In genomic region chr18:52499646-52500045, GRCh38 we compare ENCODE assay signal across 17 cellular contexts.
DNase-seq lines count a peak whose midpoint lies in the region; ATAC-seq, FAIRE-seq and TF ChIP-seq lines count a peak whose summit lies in the region.
"Had no signal": no experiment of that assay in that cellular context is flagged by ENCODE, and none has a peak within 500 bp of the region (broad histone marks: within the 10 kb centered on the region; RNA-seq: fewer than 3 reads in every experiment).

No MANE protein-coding gene starts in this region.

- TF ChIP-seq CTCF in PC-3 (conservative IDR thresholded peaks at IDR 0.05; ENCODE audit: low read depth, low read length) (no peak), heart right ventricle (IDR thresholded peaks at IDR 0.05) (no peak)

- H3K9ac ChIP-seq in PC-3 (ENCODE audit: low read length) = no peak overlapping the region
- H3K9ac ChIP-seq: neural progenitor cell had no signal

- H3K36me3 ChIP-seq in PC-3 (ENCODE audit: low read depth, low read length) (no peaks in the 10 kb centered on the region), heart right ventricle (no peaks in the 10 kb centered on the region)
- H3K36me3 ChIP-seq: adrenal gland, neural progenitor cell, stomach had no signal

- DNase-seq in DMS 273 (lab: John Stamatoyannopoulos, UW; ENCODE audit: unreplicated experiment) (peak; percentile 74), NCI-H2029 treated with DMSO at 0.1 percent for 48 hours (lab: John Stamatoyannopoulos, UW) (peak; percentile 51), PC-3 (peak; percentile 66), pons (ENCODE audit: low spot score) (peak; percentile 10), NCI-H1436 (lab: John Stamatoyannopoulos, UW) (no peak), GM12891 (ENCODE audit: insufficient read length, low spot score) (no peak), heart right ventricle (no peak), NOMO-1 treated with dmso at 0.1 percent for 144 hours (lab: John Stamatoyannopoulos, UW; ENCODE audit: unreplicated experiment) (no peak)
- DNase-seq: activated CD4-positive, alpha-beta T cell treated with anti-CD3 and anti-CD28 coated beads for 36 hours; activated T-cell treated with anti-CD3 and anti-CD28 coated beads, Interleukin-2, amount 50 U/mL, for 4 hours; adrenal gland; erythroblast; GDM1; H7; stomach had no signal

- H3K4me3 ChIP-seq in PC-3 (ENCODE audit: low read length) (no peak overlapping the region), heart right ventricle (no peak overlapping the region)
- H3K4me3 ChIP-seq: adrenal gland, neural progenitor cell, skin epidermis, stomach had no signal

- ATAC-seq in PC-3 = peak; percentile 24; the same call in 1 of the 2 replicates
- no peak for ATAC-seq in heart right ventricle
- ATAC-seq: activated CD4-positive, alpha-beta T cell treated with anti-CD3 and anti-CD28 coated beads for 36 hours; activated T-cell treated with anti-CD3 and anti-CD28 coated beads, Interleukin-2, amount 50 U/mL, for 4 hours had no signal

- FAIRE-seq in GM12891 (lab: Jason Lieb, UNC) = no peak

- no peaks in the 10 kb centered on the region for H3K79me2 ChIP-seq in PC-3 (ENCODE audit: low read length)

- no peak overlapping the region for H2AFZ ChIP-seq in PC-3 (ENCODE audit: low read length)

- no peak for TF ChIP-seq POLR2A in GM12891 (IDR thresholded peaks at IDR 0.05; ENCODE audit: low read depth, low read length)

- no TSS peak for BruUV-seq in PC-3 (replicated peaks; lab: Mats Ljungman, UMichigan)

- H3K27me3 ChIP-seq in PC-3 (ENCODE audit: low read length) = no peaks in the 10 kb centered on the region
- no peaks in the 10 kb centered on the region for H3K27me3 ChIP-seq in heart right ventricle
- H3K27me3 ChIP-seq: adrenal gland, neural progenitor cell, stomach had no signal

- 57 to 68% methylated on average over 3 of the region's 3 CpGs for whole genome bisulfite sequencing in heart right ventricle, 2 donors

- no peaks in the 10 kb centered on the region for H3F3A ChIP-seq in PC-3 (ENCODE audit: low read length, unreplicated experiment)

- no peaks in the 10 kb centered on the region for H3K9me3 ChIP-seq in PC-3 (ENCODE audit: low read length)
- peaks cover 0 to 13% (median 2%) of the 10 kb centered on the region in 11 donors for H3K9me3 ChIP-seq in heart right ventricle
- H3K9me3 ChIP-seq: adrenal gland had no signal

- POLR2A ChIA-PET in PC-3 (lab: Charles Lee; ENCODE audit: unreplicated experiment) = no interaction called here

- H4K20me1 ChIP-seq in PC-3 (ENCODE audit: low read length) = no peaks in the 10 kb centered on the region

- H3K9me2 ChIP-seq in PC-3 (replicated peaks; ENCODE audit: low read length) = no peaks in the 10 kb centered on the region

- H3K4me1 ChIP-seq in PC-3 (ENCODE audit: insufficient read depth, low read length) = 0 out of 2 replicates have a peak, but pooled peaks cover 4% of the 10 kb centered on the region
- H3K4me1 ChIP-seq in heart right ventricle = no peaks in the 10 kb centered on the region
- H3K4me1 ChIP-seq: adrenal gland, neural progenitor cell had no signal

- CTCF ChIA-PET in PC-3 (lab: Charles Lee) = no interaction called here

- H3K27ac ChIP-seq in PC-3 (ENCODE audit: low read length) (no peak overlapping the region), heart right ventricle (no peak overlapping the region)
- H3K27ac ChIP-seq: adrenal gland, neural progenitor cell, skin epidermis, stomach had no signal

- no peak overlapping the region for H3K4me2 ChIP-seq in PC-3 (ENCODE audit: low read length)
- H3K4me2 ChIP-seq: neural progenitor cell had no signal

- intact Hi-C loops in PC-3 (cut with micrococcal nuclease) (no loop called here), heart right ventricle (cut with DNase I) (loop anchor here in 1 of 10 donors (10.0 kb wide), 1 partner anchor 55 kb away; no protein-coding TSS in a partner anchor)

TF ChIP-seq in GM12891, 5 proteins besides CTCF, POLR2A, EP300 and RAD21:
- TF ChIP-seq PAX5 (IDR thresholded peaks at IDR 0.05; ENCODE audit: insufficient read depth, low read length, severe bottlenecking) = no peak
- no peak for TF ChIP-seq TAF1 (IDR thresholded peaks at IDR 0.05; ENCODE audit: low read depth, low read length)
TF ChIP-seq in GM12891: peak in this region for 0.

Comparison
In these comparisons a context has a peak if more than half of its experiments do, and no peak if none do; other contexts are left out.
1. DNase-seq: peak in DMS 273 (single experiment), NCI-H2029 treated with DMSO at 0.1 percent for 48 hours (single experiment), PC-3 (single experiment) and pons (single experiment); none in NCI-H1436 (single experiment), GM12891 (single experiment), heart right ventricle (0 of 2) and NOMO-1 treated with dmso at 0.1 percent for 144 hours (single experiment).